29 cellular contexts compared by ENCODE assay signal in the genomic region with DNA sequence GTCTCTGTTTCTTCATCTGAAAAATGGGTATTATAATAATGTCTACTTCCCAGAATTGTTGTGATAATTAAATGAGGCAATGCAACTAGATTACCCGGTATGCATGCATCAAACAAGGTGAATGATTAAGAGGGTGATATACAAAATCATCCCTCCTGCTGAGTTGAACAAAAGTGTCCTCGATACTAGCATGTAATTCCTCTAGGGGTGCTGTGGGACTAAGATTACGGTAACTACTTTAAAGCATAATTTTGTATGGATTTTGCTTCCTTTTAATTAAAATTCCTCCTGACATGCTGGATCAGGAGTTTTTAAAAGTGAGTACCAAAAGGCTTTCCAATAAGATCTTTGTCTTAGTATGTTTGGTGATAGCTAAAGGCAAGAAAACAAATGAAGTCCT.
DNase-seq lines count a peak whose midpoint lies in the region; ATAC-seq, FAIRE-seq and TF ChIP-seq lines count a peak whose summit lies in the region.
"Had no signal": no experiment of that assay in that cellular context is flagged by ENCODE, and none has a peak within 500 bp of the region (broad histone marks: within the 10 kb centered on the region; RNA-seq: fewer than 3 reads in every experiment).

No MANE protein-coding gene starts in this region.

- H3K27me3 Mint-ChIP-seq in type B pancreatic cell = peaks cover 3% of the 10 kb centered on the region

- peak; percentile 16 for TF ChIP-seq CTCF in astrocyte of the spinal cord (IDR thresholded peaks at IDR 0.05; ENCODE audit: low read depth, low read length)
- TF ChIP-seq CTCF in type B pancreatic cell (conservative IDR thresholded peaks at IDR 0.05) = peak; percentile 51
- TF ChIP-seq CTCF in pancreas (IDR thresholded peaks at IDR 0.05) = no peak

- ATAC-seq in HG02870 (IDR thresholded peaks at IDR 0.05; ENCODE audit: unreplicated experiment) (no peak), pancreas (no peak), GM19324 (IDR thresholded peaks at IDR 0.05; ENCODE audit: low FRiP score, unreplicated experiment) (no peak)
- ATAC-seq: gastrocnemius medialis had no signal

- H3K9me3 ChIP-seq in pancreas = no peaks in the 10 kb centered on the region
- H3K9me3 ChIP-seq: BLaER1, gastrocnemius medialis, right atrium auricular region had no signal

- no peak overlapping the region for H3K27ac Mint-ChIP-seq in type B pancreatic cell

- no peak overlapping the region for H3K4me3 Mint-ChIP-seq in type B pancreatic cell
- H3K4me3 Mint-ChIP-seq: central memory CD8-positive, alpha-beta T cell had no signal

- in situ Hi-C loops in astrocyte of the spinal cord (cut with HindIII; ENCODE audit: low sequenced_read_pairs) = no loop called here

- no peak overlapping the region for H3K4me3 ChIP-seq in astrocyte of the spinal cord (ENCODE audit: low read depth, low read length)
- H3K4me3 ChIP-seq in pancreas = no peak overlapping the region
- H3K4me3 ChIP-seq: BLaER1, gastrocnemius medialis, right atrium auricular region had no signal

- intact Hi-C loops in pancreas (cut with DNase I) = no loop called here

- no peak for FAIRE-seq in pancreas (lab: Jason Lieb, UNC)
- FAIRE-seq: A204.1, G401.6, RCC 7860 had no signal

- no peaks in the 10 kb centered on the region for H3K27me3 ChIP-seq in pancreas
- H3K27me3 ChIP-seq: BLaER1, gastrocnemius medialis, right atrium auricular region had no signal

- no peaks in the 10 kb centered on the region for H3K9me3 Mint-ChIP-seq in type B pancreatic cell
- H3K9me3 Mint-ChIP-seq: central memory CD8-positive, alpha-beta T cell had no signal

- no peak overlapping the region for H3K27ac ChIP-seq in pancreas
- H3K27ac ChIP-seq: BLaER1, gastrocnemius medialis, right atrium auricular region had no signal

- H3K4me1 ChIP-seq in pancreas = no peaks in the 10 kb centered on the region
- H3K4me1 ChIP-seq: BLaER1, gastrocnemius medialis, right atrium auricular region had no signal

- no peaks in the 10 kb centered on the region for H3K36me3 Mint-ChIP-seq in type B pancreatic cell

- peak; percentile 26 for DNase-seq in SIG-M5 treated with dmso at 0.1 percent for 504 hours (lab: John Stamatoyannopoulos, UW; ENCODE audit: unreplicated experiment)
- no peak for DNase-seq in SIG-M5 (lab: John Stamatoyannopoulos, UW)
- peak; percentile 9 for DNase-seq in NAMALWA (ENCODE audit: low spot score)
- DNase-seq in astrocyte of the spinal cord (ENCODE audit: low read depth, low spot score) = no peak
- DNase-seq in type B pancreatic cell (ENCODE audit: extremely low spot score, unreplicated experiment) = no peak
- no peak for DNase-seq in pancreas
- DNase-seq: activated CD4-positive, CD25-positive, alpha-beta regulatory T cell treated with anti-CD3 and anti-CD28 coated beads, Interleukin-2, amount 50 U/mL, for 72 hours; activated naive CD4-positive, alpha-beta T cell treated with anti-CD3 and anti-CD28 coated beads, Interleukin-2, amount 50 U/mL, for 16 hours; activated T-cell treated with anti-CD3 and anti-CD28 coated beads, Interleukin-2, amount 50 U/mL, for 48 hours; anterior cingulate cortex; Calu3; erythroblast; gastrocnemius medialis; hypothalamus; IMR-90; islet precursor cell; NCI-H1694 treated with DMSO at 0.1 percent for 48 hours; NCI-H2227 treated with DMSO at 0.1 percent for 48 hours; occipital lobe; stimulated activated CD4-positive, alpha-beta T cell treated with anti-CD3 and anti-CD28 coated beads, Interleukin-15, amount 100 ng/mL, for 24 hours; T1000 had no signal

- H3K4me1 Mint-ChIP-seq in type B pancreatic cell (ENCODE audit: unreplicated experiment) = no peaks in the 10 kb centered on the region
- H3K4me1 Mint-ChIP-seq: central memory CD8-positive, alpha-beta T cell had no signal

- 45 to 64% methylated on average over 3 of the region's 3 CpGs for WGBS in pancreas, 2 donors

- no peaks in the 10 kb centered on the region for H3K36me3 ChIP-seq in pancreas
- H3K36me3 ChIP-seq: BLaER1, gastrocnemius medialis, right atrium auricular region had no signal

Comparison
In these comparisons a context has a peak if more than half of its experiments do, and no peak if none do; other contexts are left out.
1. DNase-seq: peak in SIG-M5 treated with dmso at 0.1 percent for 504 hours (single experiment) and NAMALWA (single experiment); none in SIG-M5 (single experiment), astrocyte of the spinal cord (single experiment), type B pancreatic cell (single experiment) and pancreas (0 of 6).
2. CTCF ChIP-seq: peak in astrocyte of the spinal cord (single experiment) and type B pancreatic cell (single experiment); none in pancreas (0 of 4).